Comparison of ENCODE assay signal across 10 cellular contexts in the genomic region with DNA sequence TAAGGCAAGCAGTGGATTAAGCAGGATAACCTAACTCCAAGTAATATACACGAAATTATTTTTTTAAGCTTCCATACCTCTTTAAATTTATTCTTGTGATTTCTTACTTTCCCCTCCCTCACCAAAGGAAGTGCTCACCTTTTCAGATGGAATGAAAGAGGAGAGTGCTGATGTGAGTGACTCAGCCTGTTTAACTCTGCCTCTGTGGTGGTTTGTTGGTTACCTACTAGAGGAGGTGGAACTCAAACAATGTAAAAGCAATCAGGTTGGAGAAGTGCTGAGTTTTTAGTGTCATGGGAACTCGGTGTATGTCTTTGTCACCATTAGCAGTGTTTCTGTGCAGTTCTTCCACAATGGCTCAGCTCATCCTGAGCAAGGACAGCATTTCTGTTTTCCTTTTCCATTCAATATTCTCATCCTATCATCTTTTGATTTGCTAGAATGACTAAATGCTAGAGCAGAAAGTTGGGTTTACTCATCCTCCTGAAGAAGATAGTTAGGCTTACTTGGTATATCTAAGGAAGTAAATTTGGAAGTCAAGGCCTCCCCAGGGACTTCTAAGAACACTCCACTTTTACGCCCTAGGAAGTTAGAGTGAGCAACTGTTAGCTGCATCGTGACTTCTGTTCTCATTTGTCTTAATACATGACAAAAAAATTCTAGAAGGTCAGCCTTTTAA. TPM values are rescaled to one million over a fixed set of nuclear protein-coding genes. Genes with fewer than 3 reads are reported as not detected.
DNase-seq lines count a peak whose midpoint lies in the region; ATAC-seq, FAIRE-seq and TF ChIP-seq lines count a peak whose summit lies in the region.
"Had no signal": no experiment of that assay in that cellular context is flagged by ENCODE, and none has a peak within 500 bp of the region (broad histone marks: within the 10 kb centered on the region; RNA-seq: fewer than 3 reads in every experiment).

No MANE protein-coding gene starts in this region.

- 20% methylated on average over 4 of the region's 4 CpGs for WGBS in right cardiac atrium

- peak; percentile 13 to 19 for ATAC-seq in right cardiac atrium
- no peak for ATAC-seq in HG03354 (IDR thresholded peaks at IDR 0.05; ENCODE audit: poor library complexity, severe bottlenecking, unreplicated experiment)
- ATAC-seq: Panc1 had no signal

- DNase-seq in stimulated activated CD4-positive, alpha-beta T cell treated with anti-CD3 and anti-CD28 coated beads, Interleukin-15, amount 100 ng/mL, for 24 hours = peak; percentile 15
- no peak for DNase-seq in stimulated activated CD4-positive, alpha-beta T cell treated with anti-CD3 and anti-CD28 coated beads, Interleukin-4, amount 100 ng/mL, for 1 hour
- peak; percentile 8 for DNase-seq in activated CD4-positive, alpha-beta T cell treated with anti-CD3 and anti-CD28 coated beads, Interleukin-2, amount 50 U/mL, for 1 hour
- DNase-seq in right cardiac atrium (no peak), urothelium cell line (ENCODE audit: low spot score) (peak; percentile 17), NCI-H446 (lab: John Stamatoyannopoulos, UW) (no peak), kidney (no peak)

- no peaks in the 10 kb centered on the region for H3K36me3 ChIP-seq in kidney (ENCODE audit: control insufficient read depth in 1 of 2, insufficient read depth in 2 of 2, low read length in 2 of 2)
- H3K36me3 ChIP-seq: tibial nerve had no signal

- FAIRE-seq in urothelium cell line (lab: Jason Lieb, UNC) (no peak), kidney (lab: Jason Lieb, UNC) (no peak)

- no peaks in the 10 kb centered on the region for H3K9me3 ChIP-seq in right cardiac atrium (ENCODE audit: control insufficient read depth, low read length)
- no peaks in the 10 kb centered on the region for H3K9me3 ChIP-seq in kidney (ENCODE audit: control insufficient read depth in 1 of 2, low read length in 2 of 2)
- H3K9me3 ChIP-seq: tibial nerve had no signal

- H3K4me1 ChIP-seq in right cardiac atrium (ENCODE audit: control insufficient read depth, insufficient read depth, low read length) (peaks cover 10% of the 10 kb centered on the region), kidney (ENCODE audit: control insufficient read depth in 1 of 2, insufficient read depth in 1 of 2, low read depth in 1 of 2, low read length in 2 of 2) (peaks cover 20 to 22% of the 10 kb centered on the region in 2 donors)

- H3K27ac ChIP-seq in right cardiac atrium (ENCODE audit: low read length) (peak overlapping the region; percentile 48), kidney (ENCODE audit: low read depth in 2 of 2, low read length in 2 of 2) (no peak overlapping the region)

- intact Hi-C loops in right cardiac atrium (cut with DNase I) = loop anchor here in 3 of 4 donors (5.0 to 10.0 kb wide), 3 partner anchors 51 to 61 kb away; no protein-coding TSS in a partner anchor
- intact Hi-C loops in kidney (cut with DNase I) = no loop called here

- no peaks in the 10 kb centered on the region for H3K27me3 ChIP-seq in right cardiac atrium (ENCODE audit: control insufficient read depth, insufficient read depth)
- H3K27me3 ChIP-seq: tibial nerve had no signal

- H3K4me3 ChIP-seq in right cardiac atrium (ENCODE audit: low read length) (no peak overlapping the region), kidney (ENCODE audit: low read length in 2 of 2) (no peak overlapping the region)
- H3K4me3 ChIP-seq: tibial nerve had no signal

- no peak overlapping the region for H3K9ac ChIP-seq in kidney (ENCODE audit: low read length in 2 of 2)

- TF ChIP-seq CTCF in kidney (IDR thresholded peaks at IDR 0.05; ENCODE audit: borderline replicate concordance, extremely low read depth, insufficient read depth) = no peak

RNA-seq across cellular contexts. Expression of gene ADD3, which starts 6.0 kb away (rescaled TPM):
- total RNA-seq in right cardiac atrium (100 to 1,000 TPM; 113 to 146 (median 124) TPM), kidney (79.2 TPM)
- polyA plus RNA-seq in right cardiac atrium (47.4 TPM), kidney (ENCODE audit: insufficient read depth, low read depth, low replicate concordance) (56.9 TPM)

Comparison
In these comparisons a context has a peak if more than half of its experiments do, and no peak if none do; other contexts are left out.
1. DNase-seq: peak in stimulated activated CD4-positive, alpha-beta T cell treated with anti-CD3 and anti-CD28 coated beads, Interleukin-15, amount 100 ng/mL, for 24 hours (single experiment), activated CD4-positive, alpha-beta T cell treated with anti-CD3 and anti-CD28 coated beads, Interleukin-2, amount 50 U/mL, for 1 hour (single experiment) and urothelium cell line (single experiment); none in stimulated activated CD4-positive, alpha-beta T cell treated with anti-CD3 and anti-CD28 coated beads, Interleukin-4, amount 100 ng/mL, for 1 hour (single experiment), right cardiac atrium (0 of 3), NCI-H446 (0 of 2) and kidney (single experiment).